In the genomic region with DNA sequence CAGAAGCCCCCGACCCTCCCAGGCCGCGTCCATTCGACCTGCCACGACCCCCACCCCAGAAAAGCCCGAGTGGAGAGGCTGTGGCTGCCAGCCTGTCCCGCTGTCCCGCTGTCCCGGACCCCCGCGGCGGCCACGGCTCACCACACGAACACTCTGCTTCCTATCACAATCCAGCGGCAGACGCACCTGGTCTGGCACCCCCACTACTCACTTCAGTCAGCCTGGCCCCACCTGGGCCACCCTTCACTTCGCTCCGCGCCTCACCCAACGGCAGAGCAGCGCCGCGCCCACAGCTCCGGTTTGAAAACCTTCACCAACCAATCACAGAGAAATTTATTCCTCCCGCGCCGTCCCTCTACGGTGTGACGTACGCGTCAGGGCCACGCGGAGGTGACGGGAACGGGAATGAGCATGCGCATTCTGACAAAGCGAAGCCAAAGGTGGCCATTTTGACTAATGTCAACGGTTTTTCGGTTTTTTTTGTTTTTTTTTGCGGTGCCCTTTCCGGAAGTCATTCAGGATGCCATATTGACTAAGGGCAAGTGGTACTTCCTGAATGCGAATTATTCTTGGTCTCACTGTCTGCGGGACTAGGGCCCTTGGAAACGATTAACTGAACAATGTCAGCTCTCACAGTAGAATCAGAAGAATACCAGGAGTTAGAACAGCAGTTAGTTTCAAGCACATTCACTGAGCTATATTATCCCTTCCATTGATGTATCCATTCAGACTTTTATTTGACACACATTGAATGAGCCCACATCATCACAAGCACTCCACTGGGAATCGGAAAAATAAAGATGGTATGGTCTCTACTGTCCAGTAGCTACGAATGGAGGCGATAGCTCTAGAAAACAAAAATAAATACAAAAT, we compare ENCODE assay signal across 8 cellular contexts. TPM values are rescaled to one million over a fixed set of nuclear protein-coding genes. Genes with fewer than 3 reads are reported as not detected.
A peak's percentile ranks its signal among the peaks of the same experiment; 100 is the strongest.
DNase-seq lines count a peak whose midpoint lies in the region; ATAC-seq and TF ChIP-seq lines count a peak whose summit lies in the region.

A gene with protein sequence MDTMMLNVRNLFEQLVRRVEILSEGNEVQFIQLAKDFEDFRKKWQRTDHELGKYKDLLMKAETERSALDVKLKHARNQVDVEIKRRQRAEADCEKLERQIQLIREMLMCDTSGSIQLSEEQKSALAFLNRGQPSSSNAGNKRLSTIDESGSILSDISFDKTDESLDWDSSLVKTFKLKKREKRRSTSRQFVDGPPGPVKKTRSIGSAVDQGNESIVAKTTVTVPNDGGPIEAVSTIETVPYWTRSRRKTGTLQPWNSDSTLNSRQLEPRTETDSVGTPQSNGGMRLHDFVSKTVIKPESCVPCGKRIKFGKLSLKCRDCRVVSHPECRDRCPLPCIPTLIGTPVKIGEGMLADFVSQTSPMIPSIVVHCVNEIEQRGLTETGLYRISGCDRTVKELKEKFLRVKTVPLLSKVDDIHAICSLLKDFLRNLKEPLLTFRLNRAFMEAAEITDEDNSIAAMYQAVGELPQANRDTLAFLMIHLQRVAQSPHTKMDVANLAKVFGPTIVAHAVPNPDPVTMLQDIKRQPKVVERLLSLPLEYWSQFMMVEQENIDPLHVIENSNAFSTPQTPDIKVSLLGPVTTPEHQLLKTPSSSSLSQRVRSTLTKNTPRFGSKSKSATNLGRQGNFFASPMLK (minus strand): TSS at position 308 of the 873 bp plus-strand sequence. CDS start 8,779 bp downstream, outside the sequence.

- DNase-seq in NCI-H128 (lab: John Stamatoyannopoulos, UW; ENCODE audit: unreplicated experiment) = peak; percentile 100
- DNase-seq in activated naive CD8-positive, alpha-beta T cell treated with anti-CD3 and anti-CD28 coated beads, Interleukin-2, amount 10 ng/mL, durations not matched to agents 7 days and 5 days = peak; percentile 90
- peak; percentile 97 for DNase-seq in Right ventricle myocardium inferior (ENCODE audit: missing footprints)
- peak; percentile 92 to 97 (median 95) for DNase-seq in ovary
- DNase-seq in thyroid gland = peak; percentile 95 to 96

- POLR2A ChIA-PET in activated naive CD8-positive, alpha-beta T cell treated with anti-CD3 and anti-CD28 coated beads, Interleukin-2, amount 10 ng/mL, durations not matched to agents 7 days and 5 days (lab: Charles Lee) = interaction anchor here (0.9 to 2.1 kb wide), 15 partner anchors 12 to 702 kb away, joined by 3 to 17 read pairs (median 4); partner anchors contain the start of genes CERS5, COX14, TMBIM6 and TROAP

- H3K4me3 ChIP-seq in SU-DHL-6 (ENCODE audit: insufficient read depth, low read length, poor library complexity, severe bottlenecking) (peak within 1 kb of the TSS; percentile 76), ovary (peak within 1 kb of the TSS; percentile 80), thyroid gland (replicated peaks in 1 of 3) (peak within 1 kb of the TSS in 2 of 3 donors; percentile 33 to 60)

- peaks cover 1% of the 10 kb centered on the region for H3K9me3 Mint-ChIP-seq in activated naive CD8-positive, alpha-beta T cell treated with anti-CD3 and anti-CD28 coated beads, Interleukin-2, amount 10 ng/mL, durations not matched to agents 7 days and 5 days

- WGBS in ovary, 3 donors = 4 to 5% (median 4%) methylated on average over 46 to 47 of the region's 47 CpGs
- 5 to 6% methylated on average over 45 to 47 of the region's 47 CpGs for WGBS in thyroid gland, 2 donors

- no peaks in the 10 kb centered on the region for H3K9me2 ChIP-seq in SU-DHL-6 (replicated peaks; ENCODE audit: insufficient read depth, low read length)

- H3K9ac ChIP-seq in SU-DHL-6 (ENCODE audit: low read length) = peak within 1 kb of the TSS; percentile 90

- H3K4me1 Mint-ChIP-seq in activated naive CD8-positive, alpha-beta T cell treated with anti-CD3 and anti-CD28 coated beads, Interleukin-2, amount 10 ng/mL, durations not matched to agents 7 days and 5 days = peaks cover 32% of the 10 kb centered on the region

- peak; percentile 99 for ATAC-seq in HG02678 (IDR thresholded peaks at IDR 0.05; ENCODE audit: unreplicated experiment)
- peak; percentile 98 for ATAC-seq in activated naive CD8-positive, alpha-beta T cell treated with anti-CD3 and anti-CD28 coated beads, Interleukin-2, amount 10 ng/mL, durations not matched to agents 7 days and 5 days (ENCODE audit: low read depth)
- peak; percentile 98 for ATAC-seq in Right ventricle myocardium inferior

- no peaks in the 10 kb centered on the region for H3K27me3 ChIP-seq in SU-DHL-6 (ENCODE audit: low read length)
- no peaks in the 10 kb centered on the region for H3K27me3 ChIP-seq in ovary
- H3K27me3 ChIP-seq in thyroid gland = no peaks in the 10 kb centered on the region

- no peaks in the 10 kb centered on the region for H3K36me3 ChIP-seq in SU-DHL-6 (ENCODE audit: low read length)
- no peaks in the 10 kb centered on the region for H3K36me3 ChIP-seq in ovary
- no peaks in the 10 kb centered on the region for H3K36me3 ChIP-seq in thyroid gland

- H3K36me3 Mint-ChIP-seq in activated naive CD8-positive, alpha-beta T cell treated with anti-CD3 and anti-CD28 coated beads, Interleukin-2, amount 10 ng/mL, durations not matched to agents 7 days and 5 days = peaks cover 19% of the 10 kb centered on the region

- TF ChIP-seq POLR2A in GM10847 (IDR thresholded peaks at IDR 0.05; ENCODE audit: extremely low read depth, insufficient read length) (peak; percentile 34), ovary (IDR thresholded peaks at IDR 0.05) (no peak), thyroid gland (IDR thresholded peaks at IDR 0.05) (peak in 1 of 2 donors; percentile 14)

- H3K9me3 ChIP-seq in SU-DHL-6 (ENCODE audit: insufficient read depth, low read length) = no peaks in the 10 kb centered on the region
- no peaks in the 10 kb centered on the region for H3K9me3 ChIP-seq in ovary
- H3K9me3 ChIP-seq in thyroid gland = no peaks in the 10 kb centered on the region

- peak within 1 kb of the TSS; percentile 100 for H3K4me3 Mint-ChIP-seq in activated naive CD8-positive, alpha-beta T cell treated with anti-CD3 and anti-CD28 coated beads, Interleukin-2, amount 10 ng/mL, durations not matched to agents 7 days and 5 days

- TF ChIP-seq CTCF in SU-DHL-6 (IDR thresholded peaks at IDR 0.05; ENCODE audit: insufficient read depth, low read length, poor library complexity, severe bottlenecking) (no peak), ovary (IDR thresholded peaks at IDR 0.05) (no peak), thyroid gland (IDR thresholded peaks at IDR 0.05) (no peak)

- H4K20me1 ChIP-seq in SU-DHL-6 (ENCODE audit: low read depth, low read length) = peaks cover 7% of the 10 kb centered on the region; the same call in 1 of the 2 replicates

- H3K4me2 ChIP-seq in SU-DHL-6 (ENCODE audit: low read depth, low read length, poor library complexity, severe bottlenecking) = peak within 1 kb of the TSS; percentile 80

- no peak for TF ChIP-seq EP300 in ovary (IDR thresholded peaks at IDR 0.05)

- H2AFZ ChIP-seq in SU-DHL-6 (ENCODE audit: low read depth, low read length, severe bottlenecking) = peak within 1 kb of the TSS; percentile 93

- H3K27ac ChIP-seq in SU-DHL-6 (ENCODE audit: low read depth, low read length) (peak within 1 kb of the TSS; percentile 79), ovary (no peak within 1 kb of the TSS), thyroid gland (no peak within 1 kb of the TSS)

- no peaks in the 10 kb centered on the region for H3K27me3 Mint-ChIP-seq in activated naive CD8-positive, alpha-beta T cell treated with anti-CD3 and anti-CD28 coated beads, Interleukin-2, amount 10 ng/mL, durations not matched to agents 7 days and 5 days

- peak within 1 kb of the TSS; percentile 97 for H3K27ac Mint-ChIP-seq in activated naive CD8-positive, alpha-beta T cell treated with anti-CD3 and anti-CD28 coated beads, Interleukin-2, amount 10 ng/mL, durations not matched to agents 7 days and 5 days

- H3K4me1 ChIP-seq in ovary (ENCODE audit: insufficient read depth) (no peaks in the 10 kb centered on the region), thyroid gland (peaks cover 0 to 6% of the 10 kb centered on the region in 2 donors)

- H3K79me2 ChIP-seq in SU-DHL-6 (ENCODE audit: insufficient read depth, low read length) = peaks cover 48% of the 10 kb centered on the region

- intact Hi-C loops in Right ventricle myocardium inferior (cut with DNase I) (no loop called here), ovary (cut with DNase I) (no loop called here), thyroid gland (cut with DNase I) (no loop called here)

- no peaks in the 10 kb centered on the region; the same call in 1 of the 2 replicates for H3F3A ChIP-seq in SU-DHL-6 (ENCODE audit: insufficient read depth)

RNA-seq across cellular contexts. Expression of the gene that starts here (rescaled TPM):
- total RNA-seq in activated naive CD8-positive, alpha-beta T cell treated with anti-CD3 and anti-CD28 coated beads, Interleukin-2, amount 10 ng/mL, durations not matched to agents 7 days and 5 days = 100 to 1,000 TPM; 132 to 135 TPM
- total RNA-seq in Right ventricle myocardium inferior (7.3 TPM), ovary (1 to 10 TPM; 2.1 to 4.8 (median 3.8) TPM), thyroid gland (1 to 10 TPM; 4.0 to 7.2 (median 6.2) TPM)
- 10 to 100 TPM in 1 of 2 donors, 1 to 10 TPM in 1; 2.6 to 10.8 TPM for polyA plus RNA-seq in ovary

Comparison
In these comparisons a context has a peak if more than half of its experiments do, and no peak if none do; other contexts are left out.
1. RNA of the gene that starts here (total RNA-seq): 132 to 135 TPM in activated naive CD8-positive, alpha-beta T cell treated with anti-CD3 and anti-CD28 coated beads, Interleukin-2, amount 10 ng/mL, durations not matched to agents 7 days and 5 days; 7.3 TPM in Right ventricle myocardium inferior (single experiment), 4.0 to 7.2 TPM in thyroid gland and 2.1 to 4.8 TPM in ovary; every median in the first group is over 10 times any median in the second.
2. Peak in every context shown above with its lines, with median percentiles within 50 percentile points of each other: ATAC-seq, DNase-seq and H3K4me3 ChIP-seq.